ENCODE assay signal across 8 cellular contexts in genomic region chr1:228109073-228109961, GRCh38. TPM values are rescaled to one million over a fixed set of nuclear protein-coding genes. Genes with fewer than 3 reads are reported as not detected.
A peak's percentile ranks its signal among the peaks of the same experiment; 100 is the strongest.
DNase-seq lines count a peak whose midpoint lies in the region; ATAC-seq and TF ChIP-seq lines count a peak whose summit lies in the region.

Gene MRPL55, minus strand, starts transcription at chr1:228109299. Its CDS starts 1,039 bp downstream, at chr1:228108260.

- H3K27ac ChIP-seq in BLaER1: peak within 1 kb of the TSS; percentile 80
- H3K27ac ChIP-seq in coronary artery: peak within 1 kb of the TSS; percentile 93 to 96

- peaks cover 2% of the 10 kb centered on the region for H3K27me3 Mint-ChIP-seq in activated CD4-positive, alpha-beta T cell treated with anti-CD3 and anti-CD28 coated beads, Interleukin-2, amount 10 ng/mL, durations not matched to agents 24 days and 14 days

- peaks cover 25% of the 10 kb centered on the region for H3K4me1 ChIP-seq in BLaER1

- DNase-seq in NCI-H526 treated with DMSO at 0.1 percent for 48 hours (lab: John Stamatoyannopoulos, UW): peak; percentile 59
- DNase-seq in activated CD4-positive, alpha-beta T cell treated with anti-CD3 and anti-CD28 coated beads, Interleukin-2, amount 10 ng/mL, durations not matched to agents 24 days and 14 days: peak; percentile 100
- peak; percentile 99 for DNase-seq in coronary artery (ENCODE audit: low spot score)
- peak; percentile 98 for DNase-seq in left kidney (ENCODE audit: low read depth, low spot score)
- peak; percentile 98 to 99 for DNase-seq in stimulated activated CD4-positive, alpha-beta T cell treated with anti-CD3 and anti-CD28 coated beads, Interleukin-2, amount 100 ng/mL, for 24 hours

- peak within 1 kb of the TSS; percentile 88 for H3K27ac Mint-ChIP-seq in activated CD4-positive, alpha-beta T cell treated with anti-CD3 and anti-CD28 coated beads, Interleukin-2, amount 10 ng/mL, durations not matched to agents 24 days and 14 days

- peak within 1 kb of the TSS; percentile 95 for H3K4me3 Mint-ChIP-seq in activated CD4-positive, alpha-beta T cell treated with anti-CD3 and anti-CD28 coated beads, Interleukin-2, amount 10 ng/mL, durations not matched to agents 24 days and 14 days

- peak within 1 kb of the TSS; percentile 85 for H3K4me2 ChIP-seq in BLaER1

- H3K9me3 ChIP-seq in BLaER1: no peaks in the 10 kb centered on the region

- H3K36me3 Mint-ChIP-seq in activated CD4-positive, alpha-beta T cell treated with anti-CD3 and anti-CD28 coated beads, Interleukin-2, amount 10 ng/mL, durations not matched to agents 24 days and 14 days (ENCODE audit: low read depth): peaks cover 18% of the 10 kb centered on the region

- H3K4me3 ChIP-seq in BLaER1 (peak within 1 kb of the TSS; percentile 87), coronary artery (peak within 1 kb of the TSS; percentile 92)

- no peak for TF ChIP-seq CTCF in coronary artery (IDR thresholded peaks at IDR 0.05)

- intact Hi-C loops in activated CD4-positive, alpha-beta T cell treated with anti-CD3 and anti-CD28 coated beads, Interleukin-2, amount 10 ng/mL, durations not matched to agents 24 days and 14 days (cut with micrococcal nuclease): loop anchor here (1.0 to 10.0 kb wide), 6 partner anchors 27 to 345 kb away; partner anchors contain the start of genes ARF1, GUK1 and TRIM11

- no peaks in the 10 kb centered on the region for H3K27me3 ChIP-seq in BLaER1

- no peaks in the 10 kb centered on the region for H3K9me3 Mint-ChIP-seq in activated CD4-positive, alpha-beta T cell treated with anti-CD3 and anti-CD28 coated beads, Interleukin-2, amount 10 ng/mL, durations not matched to agents 24 days and 14 days

- ATAC-seq in GM19328 (IDR thresholded peaks at IDR 0.05; ENCODE audit: unreplicated experiment) (peak; percentile 87), HG03520 (IDR thresholded peaks at IDR 0.05; ENCODE audit: unreplicated experiment) (peak; percentile 82)

- peaks cover 23% of the 10 kb centered on the region for H3K4me1 Mint-ChIP-seq in activated CD4-positive, alpha-beta T cell treated with anti-CD3 and anti-CD28 coated beads, Interleukin-2, amount 10 ng/mL, durations not matched to agents 24 days and 14 days

- H3K9ac ChIP-seq in BLaER1: peak within 1 kb of the TSS; percentile 87

- H4K20me1 ChIP-seq in BLaER1: peaks cover 15% of the 10 kb centered on the region; the same call in 1 of the 2 replicates

- H3K36me3 ChIP-seq in BLaER1: peaks cover 33% of the 10 kb centered on the region

RNA-seq across cellular contexts. Expression of gene MRPL55, which starts in this region (rescaled TPM):
- 55.2 and 62.2 TPM in 2 replicates for total RNA-seq in activated CD4-positive, alpha-beta T cell treated with anti-CD3 and anti-CD28 coated beads, Interleukin-2, amount 10 ng/mL, durations not matched to agents 24 days and 14 days

Comparison
In these comparisons a context has a peak if more than half of its experiments do, and no peak if none do; other contexts are left out.
1. Peak in every context shown above with its lines: DNase-seq, ATAC-seq, H3K4me3 ChIP-seq and H3K27ac ChIP-seq.